1 cellular context compared by ENCODE assay signal in the genomic region with DNA sequence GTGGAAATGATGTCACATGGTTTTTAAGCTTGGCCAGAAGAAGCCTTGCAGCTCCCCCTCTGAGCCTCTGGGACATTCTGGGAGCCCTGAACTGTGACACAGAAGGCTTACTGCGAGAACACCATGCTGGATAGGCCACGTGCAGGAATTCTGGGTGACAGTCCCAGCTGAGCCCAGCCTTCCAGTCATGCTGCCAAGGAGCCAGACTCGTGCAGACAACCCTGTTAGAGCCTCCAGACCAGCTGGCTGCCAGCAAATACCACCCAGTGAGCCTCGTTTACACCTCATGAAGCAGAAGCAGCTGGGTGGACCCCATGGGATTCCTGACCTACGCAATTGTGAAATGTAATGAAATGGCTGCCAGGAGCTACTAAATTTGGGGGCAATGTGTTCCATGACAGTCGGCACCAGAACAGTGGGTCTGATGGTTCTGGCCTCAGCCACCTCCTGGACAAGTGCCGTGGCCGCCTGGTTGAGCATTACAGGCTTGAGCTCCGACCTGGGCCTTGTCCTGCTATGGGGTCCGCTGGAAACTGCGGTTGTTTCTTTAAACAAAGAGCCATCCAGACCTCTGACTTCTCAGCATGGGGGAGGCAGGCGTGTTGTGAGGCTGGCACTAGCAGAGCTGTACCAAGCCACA.
TF ChIP-seq lines count a peak whose summit lies in the region.

No MANE protein-coding gene starts in this region.

TF ChIP-seq in HepG2, 621 proteins besides CTCF, POLR2A, EP300 and RAD21:
- TF ChIP-seq HCFC1 (IDR thresholded peaks at IDR 0.05; ENCODE audit: low read depth, low read length) (no peak), TERF1 (CRISPR knock-in tag; IDR thresholded peaks at IDR 0.05) (no peak), ZBTB26 (CRISPR knock-in tag; IDR thresholded peaks at IDR 0.05; ENCODE audit: borderline replicate concordance) (no peak), POLR2AphosphoS2 (IDR thresholded peaks at IDR 0.05; ENCODE audit: low read depth, low read length) (no peak), ZNF619 (CRISPR knock-in tag; IDR thresholded peaks at IDR 0.05) (no peak)
